Comparison of ENCODE assay signal across 8 cellular contexts in genomic region chr2:86225581-86225980, GRCh38. TPM values are rescaled to one million over a fixed set of nuclear protein-coding genes. Genes with fewer than 3 reads are reported as not detected.
DNase-seq lines count a peak whose midpoint lies in the region; ATAC-seq and TF ChIP-seq lines count a peak whose summit lies in the region.

No MANE protein-coding gene starts in this region.

- peak; percentile 9 to 42 for DNase-seq in activated CD4-positive, alpha-beta T cell treated with anti-CD3 and anti-CD28 coated beads, Interleukin-2, amount 50 U/mL, for 24 hours (ENCODE audit: low read depth in 1 of 2, low spot score in 1 of 2)
- DNase-seq in foreskin keratinocyte (no peak), PC-3 (no peak), G401 (ENCODE audit: low spot score) (no peak), SHP77 treated with DMSO at 0.1 percent for 48 hours (lab: John Stamatoyannopoulos, UW) (no peak)
- DNase-seq in stimulated activated CD4-positive, alpha-beta T cell treated with anti-CD3 and anti-CD28 coated beads, Interleukin-15, amount 100 ng/mL, for 24 hours: peak; percentile 65

- POLR2A ChIA-PET in PC-3 (lab: Charles Lee; ENCODE audit: unreplicated experiment): no interaction called here

- TF ChIP-seq CTCF in foreskin keratinocyte (conservative IDR thresholded peaks at IDR 0.05) (no peak), PC-3 (conservative IDR thresholded peaks at IDR 0.05; ENCODE audit: low read depth, low read length) (no peak)

- H3K27me3 ChIP-seq in foreskin keratinocyte (no peaks in the 10 kb centered on the region), PC-3 (ENCODE audit: low read length) (no peaks in the 10 kb centered on the region)

- no peaks in the 10 kb centered on the region for H4K20me1 ChIP-seq in PC-3 (ENCODE audit: low read length)

- no peaks in the 10 kb centered on the region for H3K9me3 ChIP-seq in PC-3 (ENCODE audit: low read length)

- no peaks in the 10 kb centered on the region for H3K9me2 ChIP-seq in PC-3 (replicated peaks; ENCODE audit: low read length)

- peaks cover 14% of the 10 kb centered on the region for H3K4me1 ChIP-seq in foreskin keratinocyte
- H3K4me1 ChIP-seq in PC-3 (ENCODE audit: insufficient read depth, low read length): no peaks in the 10 kb centered on the region

- H3K27ac ChIP-seq in foreskin keratinocyte (no peak overlapping the region), PC-3 (ENCODE audit: low read length) (no peak overlapping the region)

- no peaks in the 10 kb centered on the region for H3F3A ChIP-seq in PC-3 (ENCODE audit: low read length, unreplicated experiment)

- BruUV-seq in PC-3 (replicated peaks; lab: Mats Ljungman, UMichigan): no TSS peak

- H3K36me3 ChIP-seq in PC-3 (ENCODE audit: low read depth, low read length): no peaks in the 10 kb centered on the region

- ATAC-seq in HG03139 (IDR thresholded peaks at IDR 0.05; ENCODE audit: unreplicated experiment) (peak; percentile 71), foreskin keratinocyte (peak; percentile 33), PC-3 (no peak)

- in situ Hi-C loops in G401 (cut with HindIII; ENCODE audit: low sequenced_read_pairs): no loop called here

- TF ChIP-seq POLR2A in GM18526 (IDR thresholded peaks at IDR 0.05; ENCODE audit: extremely low read depth, insufficient read length): peak; percentile 33

- H2AFZ ChIP-seq in PC-3 (ENCODE audit: low read length): no peak overlapping the region

- intact Hi-C loops in PC-3 (cut with micrococcal nuclease): no loop called here

- no peak overlapping the region for H3K9ac ChIP-seq in PC-3 (ENCODE audit: low read length)

- CTCF ChIA-PET in PC-3 (lab: Charles Lee): no interaction called here

- no peaks in the 10 kb centered on the region for H3K79me2 ChIP-seq in PC-3 (ENCODE audit: low read length)

- no peak overlapping the region for H3K4me2 ChIP-seq in PC-3 (ENCODE audit: low read length)

- H3K4me3 ChIP-seq in PC-3 (ENCODE audit: low read length): no peak overlapping the region

RNA-seq across cellular contexts. Expression of gene MRPL35, which starts 26.3 kb away (rescaled TPM):
- total RNA-seq in foreskin keratinocyte: 51.6 and 54.3 TPM in 2 replicates
- polyA plus RNA-seq in foreskin keratinocyte: 41.1 and 47.9 TPM in 2 replicates
- total RNA-seq in PC-3 (2014; rRNA removed): 27.4 and 39.3 TPM in 2 replicates
- 82.6 and 91.3 TPM in 2 replicates for total RNA-seq in G401 (2014; rRNA removed; shearing (Covaris generic))

RNA-seq across cellular contexts. Expression of gene IMMT, which starts 30.3 kb away (rescaled TPM):
- total RNA-seq in foreskin keratinocyte (95.6 and 105 TPM in 2 replicates), PC-3 (2014; rRNA removed) (97.7 and 106 TPM in 2 replicates)
- 70.3 and 79.4 TPM in 2 replicates for polyA plus RNA-seq in foreskin keratinocyte
- total RNA-seq in G401 (2014; rRNA removed; shearing (Covaris generic)): 85.7 and 113 TPM in 2 replicates

Comparison
In these comparisons a context has a peak if more than half of its experiments do, and no peak if none do; other contexts are left out.
1. DNase-seq: peak in activated CD4-positive, alpha-beta T cell treated with anti-CD3 and anti-CD28 coated beads, Interleukin-2, amount 50 U/mL, for 24 hours (2 of 2) and stimulated activated CD4-positive, alpha-beta T cell treated with anti-CD3 and anti-CD28 coated beads, Interleukin-15, amount 100 ng/mL, for 24 hours (single experiment); none in foreskin keratinocyte (0 of 2), PC-3 (single experiment), G401 (single experiment) and SHP77 treated with DMSO at 0.1 percent for 48 hours (single experiment).